ENCODE assay signal across 8 cellular contexts in genomic region chr1:240093120-240093961, GRCh38. TPM values are rescaled to one million over a fixed set of nuclear protein-coding genes. Genes with fewer than 3 reads are reported as not detected.
A peak's percentile ranks its signal among the peaks of the same experiment; 100 is the strongest.
DNase-seq lines count a peak whose midpoint lies in the region; ATAC-seq, FAIRE-seq and TF ChIP-seq lines count a peak whose summit lies in the region.

No MANE protein-coding gene starts in this region.

- CTCF ChIA-PET in A549 (lab: Yijun Ruan, JAX), result interaction anchor here (0.6 to 2.0 kb wide), 8 partner anchors 12 to 225 kb away, joined by 3 to 8 read pairs (median 6); no protein-coding TSS in a partner anchor

- TF ChIP-seq CTCF in A549 (IDR thresholded peaks at IDR 0.05) (no peak), colonic mucosa (IDR thresholded peaks at IDR 0.05) (no peak)

- H3K36me3 ChIP-seq in colonic mucosa (no peaks in the 10 kb centered on the region), mucosa of rectum (ENCODE audit: control insufficient read depth in 2 of 2, insufficient read depth in 2 of 2, low read length in 2 of 2) (no peaks in the 10 kb centered on the region)

- DNase-seq in A549 (ENCODE audit: low read depth in 1 of 2, low spot score in 1 of 2) (peak in 1 of 2 experiments; percentile 31), HCEC 1CT (peak; percentile 27), colonic mucosa (no peak), H4 (ENCODE audit: low spot score) (no peak)
- DNase-seq in stimulated activated CD4-positive, alpha-beta T cell treated with anti-CD3 and anti-CD28 coated beads, Interleukin-2, amount 100 ng/mL, for 48 hours, result no peak
- DNase-seq in activated CD4-positive, alpha-beta T cell treated with anti-CD3 and anti-CD28 coated beads, Interleukin-2, amount 10 ng/mL, durations not matched to agents 24 days and 14 days, result no peak
- DNase-seq in activated naive CD4-positive, alpha-beta T cell treated with anti-CD3 and anti-CD28 coated beads, Interleukin-2, amount 50 U/mL, for 72 hours (ENCODE audit: low spot score in 2 of 2), result no peak

- H3K36me3 Mint-ChIP-seq in activated CD4-positive, alpha-beta T cell treated with anti-CD3 and anti-CD28 coated beads, Interleukin-2, amount 10 ng/mL, durations not matched to agents 24 days and 14 days (ENCODE audit: low read depth), result no peaks in the 10 kb centered on the region
- peaks cover 0 to 6% of the 10 kb centered on the region in 2 donors for H3K36me3 Mint-ChIP-seq in activated naive CD4-positive, alpha-beta T cell treated with anti-CD3 and anti-CD28 coated beads, Interleukin-2, amount 50 U/mL, for 72 hours

- peak overlapping the region; percentile 76 to 90 for H3K27ac ChIP-seq in A549
- peak overlapping the region; percentile 17 for H3K27ac ChIP-seq in colonic mucosa
- H3K27ac ChIP-seq in mucosa of rectum (ENCODE audit: low read depth in 2 of 2, low read length in 2 of 2), result no peak overlapping the region

- H3K4me1 Mint-ChIP-seq in activated CD4-positive, alpha-beta T cell treated with anti-CD3 and anti-CD28 coated beads, Interleukin-2, amount 10 ng/mL, durations not matched to agents 24 days and 14 days, result no peaks in the 10 kb centered on the region

- ATAC-seq in A549, result peak; percentile 6 to 35; a peak in 4 of 6 replicates
- no peak for ATAC-seq in activated naive CD4-positive, alpha-beta T cell treated with anti-CD3 and anti-CD28 coated beads, Interleukin-2, amount 50 U/mL, for 72 hours

- H3K27me3 ChIP-seq in colonic mucosa (peaks cover 29% of the 10 kb centered on the region), mucosa of rectum (ENCODE audit: control insufficient read depth in 2 of 2, insufficient read depth in 2 of 2, low read length in 2 of 2) (peaks cover 4 to 9% of the 10 kb centered on the region in 2 donors)

- H3K9me3 Mint-ChIP-seq in activated CD4-positive, alpha-beta T cell treated with anti-CD3 and anti-CD28 coated beads, Interleukin-2, amount 10 ng/mL, durations not matched to agents 24 days and 14 days, result no peaks in the 10 kb centered on the region
- no peaks in the 10 kb centered on the region for H3K9me3 Mint-ChIP-seq in activated naive CD4-positive, alpha-beta T cell treated with anti-CD3 and anti-CD28 coated beads, Interleukin-2, amount 50 U/mL, for 72 hours

- H3K4me1 ChIP-seq in A549 (peaks cover 21% of the 10 kb centered on the region), colonic mucosa (no peaks in the 10 kb centered on the region), mucosa of rectum (ENCODE audit: control insufficient read depth in 2 of 2, insufficient read depth in 2 of 2, low read length in 2 of 2) (peaks cover 3 to 7% of the 10 kb centered on the region in 2 donors)

- H3K9me3 ChIP-seq in A549 (no peaks in the 10 kb centered on the region), colonic mucosa (no peaks in the 10 kb centered on the region), mucosa of rectum (ENCODE audit: control insufficient read depth in 2 of 2, low read length in 2 of 2) (no peaks in the 10 kb centered on the region)

- H3K9ac ChIP-seq in colonic mucosa (ENCODE audit: low read depth in 2 of 2, low read length in 2 of 2) (no peak overlapping the region), mucosa of rectum (ENCODE audit: low read depth in 1 of 2, low read length in 2 of 2) (peak overlapping the region in 1 of 2 donors; percentile 43)

- H3K27me3 Mint-ChIP-seq in activated CD4-positive, alpha-beta T cell treated with anti-CD3 and anti-CD28 coated beads, Interleukin-2, amount 10 ng/mL, durations not matched to agents 24 days and 14 days, result peaks cover 26% of the 10 kb centered on the region

- intact Hi-C loops in colonic mucosa (cut with DNase I), result no loop called here
- intact Hi-C loops in activated CD4-positive, alpha-beta T cell treated with anti-CD3 and anti-CD28 coated beads, Interleukin-2, amount 10 ng/mL, durations not matched to agents 24 days and 14 days (cut with micrococcal nuclease), result no loop called here

- peak overlapping the region; percentile 71 for H3K4me3 ChIP-seq in A549
- peak overlapping the region; percentile 40 for H3K4me3 ChIP-seq in colonic mucosa
- H3K4me3 ChIP-seq in mucosa of rectum (ENCODE audit: low read length in 2 of 2), result peak overlapping the region; percentile 37 to 72

- TF ChIP-seq RAD21 in A549 (conservative IDR thresholded peaks at IDR 0.05 in 1 of 2, IDR thresholded peaks at IDR 0.05 in 1 of 2), result no peak

- peak overlapping the region; percentile 97 for H3K4me2 ChIP-seq in A549

- TF ChIP-seq EP300 in A549 (IDR thresholded peaks at IDR 0.05), result no peak

- WGBS in A549 (ENCODE audit: missing lambda C conversion rate), result 70% methylated on average over 29 of the region's 65 CpGs

- no peak overlapping the region for H3K4me3 Mint-ChIP-seq in activated CD4-positive, alpha-beta T cell treated with anti-CD3 and anti-CD28 coated beads, Interleukin-2, amount 10 ng/mL, durations not matched to agents 24 days and 14 days

- TF ChIP-seq POLR2A in A549 (IDR thresholded peaks at IDR 0.05; ENCODE audit: low read length), result no peak

- no peak overlapping the region for H3K27ac Mint-ChIP-seq in activated CD4-positive, alpha-beta T cell treated with anti-CD3 and anti-CD28 coated beads, Interleukin-2, amount 10 ng/mL, durations not matched to agents 24 days and 14 days
- no peak overlapping the region for H3K27ac Mint-ChIP-seq in activated naive CD4-positive, alpha-beta T cell treated with anti-CD3 and anti-CD28 coated beads, Interleukin-2, amount 50 U/mL, for 72 hours

- POLR2A ChIA-PET in A549 (lab: Yijun Ruan, JAX), result interaction anchor here (0.6 to 0.9 kb wide), 2 partner anchors 36 to 66 kb away, joined by 3 to 4 read pairs; no protein-coding TSS in a partner anchor

- no peak for FAIRE-seq in A549 (lab: Jason Lieb, UNC)

TF ChIP-seq in A549, 52 proteins besides CTCF, POLR2A, EP300 and RAD21:
- no peak for TF ChIP-seq RARB (CRISPR knock-in tag; IDR thresholded peaks at IDR 0.05)

RNA-seq across cellular contexts. Expression of gene FMN2, which starts 1.7 kb away (rescaled TPM):
- 2.8 and 4.5 TPM in 2 replicates for polyA plus RNA-seq in A549 (2011; rRNA removed)
- 1.6 and 2.1 TPM in 2 replicates for polyA plus RNA-seq in A549 (2012; cell fraction: cytosol; rRNA removed)
- polyA plus RNA-seq in A549 (2012; cell fraction: nucleus; rRNA removed), result 2.8 and 3.2 TPM in 2 replicates
- polyA plus RNA-seq in A549 (2017; fragmentation: RNase III; extraction: RNeasy Plus Mini Kit Qiagen cat#74134 plus additional on column Dnase treatment), result 4.1 to 5.4 TPM (median 4.2 TPM) in 3 replicates
- 2.3 and 2.4 TPM in 2 replicates for polyA minus RNA-seq in A549 (2011; rRNA and poly(A)+ RNA removed)
- 1 to 10 TPM in 1 of 2 donors, under 1 TPM in 1; 0.62 to 3.0 TPM for total RNA-seq in colonic mucosa
- total RNA-seq in activated CD4-positive, alpha-beta T cell treated with anti-CD3 and anti-CD28 coated beads, Interleukin-2, amount 10 ng/mL, durations not matched to agents 24 days and 14 days, result not detected in 2 replicates
- 1.9 and 5.2 TPM in 2 replicates for total RNA-seq in H4 (2014; rRNA removed; shearing (Covaris generic))
- total RNA-seq in activated naive CD4-positive, alpha-beta T cell treated with anti-CD3 and anti-CD28 coated beads, Interleukin-2, amount 50 U/mL, for 72 hours, result not detected

Comparison
In these comparisons a context has a peak if more than half of its experiments do, and no peak if none do; other contexts are left out.
1. ATAC-seq: peak in A549 (2 of 2); none in activated naive CD4-positive, alpha-beta T cell treated with anti-CD3 and anti-CD28 coated beads, Interleukin-2, amount 50 U/mL, for 72 hours (0 of 2).
2. H3K27ac ChIP-seq: peak in A549 (2 of 2) and colonic mucosa (single experiment); none in mucosa of rectum (0 of 2).
3. Peak in every context shown above with its lines, with median percentiles within 50 percentile points of each other: H3K4me3 ChIP-seq.